In genomic region chr18:48040457-48041110, GRCh38 we compare ENCODE assay signal across 31 cellular contexts.
"Had no signal": no experiment of that assay in that cellular context is flagged by ENCODE, and none has a peak within 500 bp of the region (broad histone marks: within the 10 kb centered on the region; RNA-seq: fewer than 3 reads in every experiment).

No MANE protein-coding gene starts in this region.

- H3K36me3 Mint-ChIP-seq: activated CD4-positive, alpha-beta memory T cell treated with anti-CD3 and anti-CD28 coated beads for 36 hours; activated CD8-positive, alpha-beta memory T cell treated with anti-CD3 and anti-CD28 coated beads, Interleukin-2, amount 10 ng/mL, durations not matched to agents 7 days and 5 days; activated naive CD4-positive, alpha-beta T cell treated with anti-CD3 and anti-CD28 coated beads, Interleukin-2, amount 50 U/mL, for 24 hours; activated naive CD8-positive, alpha-beta T cell treated with anti-CD3 and anti-CD28 coated beads for 36 hours had no signal

- H3K4me1 Mint-ChIP-seq: activated CD4-positive, alpha-beta T cell treated with anti-CD3 and anti-CD28 coated beads for 36 hours; activated CD4-positive, alpha-beta T cell treated with anti-CD3 and anti-CD28 coated beads, Interleukin-2, amount 10 ng/mL, durations not matched to agents 24 days and 14 days; activated CD8-positive, alpha-beta memory T cell treated with anti-CD3 and anti-CD28 coated beads, Interleukin-2, amount 10 ng/mL, durations not matched to agents 7 days and 5 days; activated naive CD4-positive, alpha-beta T cell treated with anti-CD3 and anti-CD28 coated beads, Interleukin-2, amount 50 U/mL, for 24 hours; activated naive CD8-positive, alpha-beta T cell treated with anti-CD3 and anti-CD28 coated beads for 36 hours; activated naive CD8-positive, alpha-beta T cell treated with anti-CD3 and anti-CD28 coated beads, Interleukin-2, amount 50 U/mL, for 24 hours; central memory CD8-positive, alpha-beta T cell had no signal

- H3K4me3 Mint-ChIP-seq: activated CD4-positive, alpha-beta memory T cell treated with anti-CD3 and anti-CD28 coated beads for 36 hours; activated CD4-positive, alpha-beta T cell treated with anti-CD3 and anti-CD28 coated beads for 36 hours; activated CD4-positive, alpha-beta T cell treated with anti-CD3 and anti-CD28 coated beads, Interleukin-2, amount 10 ng/mL, durations not matched to agents 24 days and 14 days; activated CD8-positive, alpha-beta memory T cell treated with anti-CD3 and anti-CD28 coated beads, Interleukin-2, amount 10 ng/mL, durations not matched to agents 7 days and 5 days; activated CD8-positive, alpha-beta T cell treated with anti-CD3 and anti-CD28 coated beads, Interleukin-2, amount 10 ng/mL, durations not matched to agents 7 days and 5 days; activated naive CD4-positive, alpha-beta T cell treated with anti-CD3 and anti-CD28 coated beads for 36 hours; activated naive CD4-positive, alpha-beta T cell treated with anti-CD3 and anti-CD28 coated beads, Interleukin-2, amount 50 U/mL, for 24 hours; activated naive CD8-positive, alpha-beta T cell treated with anti-CD3 and anti-CD28 coated beads for 36 hours; activated naive CD8-positive, alpha-beta T cell treated with anti-CD3 and anti-CD28 coated beads, Interleukin-2, amount 50 U/mL, for 24 hours; activated T-helper 1 cell treated with anti-CD3 and anti-CD28 coated beads, Interleukin-12 subunit alpha, Interleukin-12 subunit beta, Interleukin-2, Interleukin-4 antibody, amounts not matched to agents 30 ng/mL and 10 ng/mL and 1 ng/mL, durations not matched to agents 14 hours and 24 hours and 36 hours; central memory CD8-positive, alpha-beta T cell; effector memory CD8-positive, alpha-beta T cell had no signal

- H3K9me3 Mint-ChIP-seq: activated CD4-positive, alpha-beta T cell treated with anti-CD3 and anti-CD28 coated beads, Interleukin-2, amount 10 ng/mL, durations not matched to agents 24 days and 14 days; activated naive CD8-positive, alpha-beta T cell treated with anti-CD3 and anti-CD28 coated beads, Interleukin-2, amount 50 U/mL, for 24 hours; activated T-helper 2 cell treated with anti-CD3 and anti-CD28 coated beads, Interferon-gamma antibody, Interleukin-2, Interleukin-4, amounts not matched to agents 10 μg/mL and 5 μg/mL and 100 μg/mL, durations not matched to agents 14 hours and 24 hours and 36 hours had no signal

- FAIRE-seq: colon had no signal

- DNase-seq: activated CD4-positive, alpha-beta memory T cell treated with anti-CD3 and anti-CD28 coated beads for 36 hours; activated CD4-positive, alpha-beta T cell treated with anti-CD3 and anti-CD28 coated beads for 36 hours; activated CD4-positive, alpha-beta T cell treated with anti-CD3 and anti-CD28 coated beads, Interleukin-2, amount 10 ng/mL, durations not matched to agents 24 days and 14 days; activated CD4-positive, CD25-positive, alpha-beta regulatory T cell; activated CD4-positive, CD25-positive, alpha-beta regulatory T cell treated with anti-CD3 and anti-CD28 coated beads, Interleukin-2, amount 50 U/mL, for 72 hours; activated CD8-positive, alpha-beta memory T cell treated with anti-CD3 and anti-CD28 coated beads, Interleukin-2, amount 10 ng/mL, durations not matched to agents 7 days and 5 days; activated CD8-positive, alpha-beta memory T cell treated with anti-CD3 and anti-CD28 coated beads, Interleukin-2, amount 50 U/mL, for 4 hours; activated CD8-positive, alpha-beta T cell treated with anti-CD3 and anti-CD28 coated beads, Interleukin-2, amount 10 ng/mL, durations not matched to agents 7 days and 5 days; activated naive CD4-positive, alpha-beta T cell treated with anti-CD3 and anti-CD28 coated beads for 36 hours; activated naive CD8-positive, alpha-beta T cell treated with anti-CD3 and anti-CD28 coated beads for 36 hours; activated naive CD8-positive, alpha-beta T cell treated with anti-CD3 and anti-CD28 coated beads, Interleukin-2, amount 50 U/mL, for 24 hours; activated T-cell treated with anti-CD3 and anti-CD28 coated beads, Interleukin-2, amount 50 U/mL, for 1 hour; activated T-cell treated with anti-CD3 and anti-CD28 coated beads, Interleukin-2, amount 50 U/mL, for 48 hours; adrenal gland; amygdala; body of pancreas; cortex of kidney; dermis blood vessel endothelial cell; effector CD4-positive, alpha-beta T cell; effector memory CD8-positive, alpha-beta T cell; esophagus squamous epithelium; foreskin melanocyte; T-helper 2 cell had no signal

- H3K9me3 ChIP-seq: adrenal gland, esophagus squamous epithelium had no signal

- ATAC-seq: activated CD4-positive, alpha-beta T cell treated with anti-CD3 and anti-CD28 coated beads for 36 hours; activated CD8-positive, alpha-beta memory T cell treated with anti-CD3 and anti-CD28 coated beads, Interleukin-2, amount 10 ng/mL, durations not matched to agents 7 days and 5 days; activated CD8-positive, alpha-beta T cell treated with anti-CD3 and anti-CD28 coated beads, Interleukin-2, amount 10 ng/mL, durations not matched to agents 7 days and 5 days; activated naive CD8-positive, alpha-beta T cell treated with anti-CD3 and anti-CD28 coated beads, Interleukin-2, amount 50 U/mL, for 24 hours; body of pancreas; effector memory CD8-positive, alpha-beta T cell; gastroesophageal sphincter had no signal

- H3K27me3 Mint-ChIP-seq: activated CD4-positive, alpha-beta memory T cell treated with anti-CD3 and anti-CD28 coated beads for 36 hours; activated CD4-positive, alpha-beta T cell treated with anti-CD3 and anti-CD28 coated beads, Interleukin-2, amount 10 ng/mL, durations not matched to agents 24 days and 14 days had no signal

- H3K36me3 ChIP-seq: adrenal gland, cardiac muscle cell had no signal

- H3K27ac Mint-ChIP-seq: activated CD4-positive, alpha-beta memory T cell treated with anti-CD3 and anti-CD28 coated beads for 36 hours; activated CD4-positive, alpha-beta T cell treated with anti-CD3 and anti-CD28 coated beads for 36 hours; activated CD4-positive, alpha-beta T cell treated with anti-CD3 and anti-CD28 coated beads, Interleukin-2, amount 10 ng/mL, durations not matched to agents 24 days and 14 days; activated CD8-positive, alpha-beta memory T cell treated with anti-CD3 and anti-CD28 coated beads, Interleukin-2, amount 10 ng/mL, durations not matched to agents 7 days and 5 days; activated CD8-positive, alpha-beta T cell treated with anti-CD3 and anti-CD28 coated beads, Interleukin-2, amount 10 ng/mL, durations not matched to agents 7 days and 5 days; activated naive CD4-positive, alpha-beta T cell treated with anti-CD3 and anti-CD28 coated beads for 36 hours; activated naive CD4-positive, alpha-beta T cell treated with anti-CD3 and anti-CD28 coated beads, Interleukin-2, amount 50 U/mL, for 24 hours; activated naive CD8-positive, alpha-beta T cell treated with anti-CD3 and anti-CD28 coated beads for 36 hours; activated naive CD8-positive, alpha-beta T cell treated with anti-CD3 and anti-CD28 coated beads, Interleukin-2, amount 50 U/mL, for 24 hours; activated T-helper 1 cell treated with anti-CD3 and anti-CD28 coated beads, Interleukin-12 subunit alpha, Interleukin-12 subunit beta, Interleukin-2, Interleukin-4 antibody, amounts not matched to agents 30 ng/mL and 10 ng/mL and 1 ng/mL, durations not matched to agents 14 hours and 24 hours and 36 hours; activated T-helper 2 cell treated with anti-CD3 and anti-CD28 coated beads, Interferon-gamma antibody, Interleukin-2, Interleukin-4, amounts not matched to agents 10 μg/mL and 5 μg/mL and 100 μg/mL, durations not matched to agents 14 hours and 24 hours and 36 hours; effector memory CD8-positive, alpha-beta T cell had no signal

- H3K27me3 ChIP-seq: adrenal gland, body of pancreas, cardiac muscle cell, esophagus squamous epithelium, gastroesophageal sphincter had no signal

- H3K4me3 ChIP-seq: adrenal gland, body of pancreas, cardiac muscle cell, esophagus squamous epithelium, gastroesophageal sphincter had no signal

- H3K27ac ChIP-seq: adrenal gland, body of pancreas, cardiac muscle cell, epithelial cell of prostate, esophagus squamous epithelium, gastroesophageal sphincter had no signal
